14 cellular contexts compared by ENCODE assay signal in the genomic region with DNA sequence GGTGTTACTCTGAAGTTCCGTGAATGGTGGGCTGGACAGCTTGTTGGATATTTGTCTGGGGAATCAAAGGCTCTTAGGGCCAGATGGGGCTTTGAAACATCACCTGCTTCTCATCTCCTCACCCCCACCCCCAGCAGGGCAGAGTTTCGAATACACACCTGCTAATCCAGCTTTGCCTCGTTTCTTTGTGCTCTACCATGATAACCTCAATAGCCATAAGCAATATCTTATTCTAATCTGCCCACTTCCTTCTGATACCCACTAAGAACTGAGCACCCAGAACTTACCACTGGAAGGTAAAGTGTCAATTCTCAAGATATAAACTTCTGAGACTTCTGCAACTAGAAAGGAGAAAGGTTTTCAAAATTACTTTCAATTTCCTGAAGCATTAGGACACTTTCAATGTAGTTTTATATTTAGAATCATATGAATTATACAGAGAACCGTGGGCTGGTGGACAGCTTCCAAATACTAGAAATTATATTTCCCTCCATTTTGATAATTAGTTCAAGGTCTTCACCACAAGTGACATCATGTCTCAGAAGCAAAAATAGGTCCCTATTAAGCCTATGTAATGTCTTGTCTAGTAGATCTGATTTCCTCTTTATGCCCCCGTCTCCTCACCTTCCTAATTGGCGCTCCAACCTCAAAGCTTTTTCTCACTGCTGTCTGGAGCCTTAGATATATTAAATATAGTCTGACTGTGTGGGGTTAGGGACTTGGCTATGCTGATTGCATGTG.
A peak's percentile ranks its signal among the peaks of the same experiment; 100 is the strongest.
DNase-seq lines count a peak whose midpoint lies in the region; ATAC-seq, FAIRE-seq and TF ChIP-seq lines count a peak whose summit lies in the region.
"Had no signal": no experiment of that assay in that cellular context is flagged by ENCODE, and none has a peak within 500 bp of the region (broad histone marks: within the 10 kb centered on the region; RNA-seq: fewer than 3 reads in every experiment).

No MANE protein-coding gene starts in this region.

- peak; percentile 4 for FAIRE-seq in GM19239 (lab: Jason Lieb, UNC)
- FAIRE-seq: astrocyte, HepG2, kidney had no signal

- peaks cover 5% of the 10 kb centered on the region for H3K36me3 Mint-ChIP-seq in activated CD8-positive, alpha-beta T cell treated with anti-CD3 and anti-CD28 coated beads, Interleukin-2, amount 10 ng/mL, durations not matched to agents 7 days and 5 days (ENCODE audit: low read depth)

- no peak overlapping the region for H3K4me3 ChIP-seq in coronary artery
- H3K4me3 ChIP-seq in A673 (ENCODE audit: low read depth, low read length, poor library complexity, severe bottlenecking) = no peak overlapping the region

- H3K36me3 ChIP-seq in A673 (ENCODE audit: insufficient read depth, low read length, poor library complexity, severe bottlenecking) = no peaks in the 10 kb centered on the region

- intact Hi-C loops in A673 (cut with micrococcal nuclease; ENCODE audit: unreplicated experiment) = no loop called here

- H3K4me1 ChIP-seq in A673 (ENCODE audit: insufficient read depth, low read length, poor library complexity, severe bottlenecking) = peaks cover 23% of the 10 kb centered on the region

- peaks cover 42% of the 10 kb centered on the region for H3K4me1 Mint-ChIP-seq in activated CD8-positive, alpha-beta T cell treated with anti-CD3 and anti-CD28 coated beads, Interleukin-2, amount 10 ng/mL, durations not matched to agents 7 days and 5 days (ENCODE audit: low read depth)

- in situ Hi-C loops in G401 (cut with HindIII; ENCODE audit: low sequenced_read_pairs) = no loop called here

- peak overlapping the region; percentile 62 for H3K4me3 Mint-ChIP-seq in activated CD8-positive, alpha-beta T cell treated with anti-CD3 and anti-CD28 coated beads, Interleukin-2, amount 10 ng/mL, durations not matched to agents 7 days and 5 days

- POLR2A ChIA-PET in GM10248 (lab: Yijun Ruan, JAX) = no interaction called here
- POLR2A ChIA-PET in activated CD8-positive, alpha-beta T cell treated with anti-CD3 and anti-CD28 coated beads, Interleukin-2, amount 10 ng/mL, durations not matched to agents 7 days and 5 days (lab: Charles Lee) = interaction anchor here (1.2 kb wide), 1 partner anchor 89 kb away, joined by 3 read pairs; no protein-coding TSS in a partner anchor
- POLR2A ChIA-PET in A673 (lab: Charles Lee; ENCODE audit: low non-redundant PET) = no interaction called here

- no TSS peak for BruUV-seq in A673 (replicated peaks; lab: Mats Ljungman, UMichigan)

- no peaks in the 10 kb centered on the region for H3K9me3 ChIP-seq in A673 (ENCODE audit: low read depth, low read length, poor library complexity, severe bottlenecking)

- peak; percentile 41 for DNase-seq in GM10248 (ENCODE audit: extremely low spot score)
- DNase-seq in GM19239 (ENCODE audit: insufficient read length, low spot score) = peak; percentile 25
- DNase-seq in activated CD8-positive, alpha-beta T cell treated with anti-CD3 and anti-CD28 coated beads, Interleukin-2, amount 10 ng/mL, durations not matched to agents 7 days and 5 days = peak; percentile 46
- no peak for DNase-seq in coronary artery (ENCODE audit: low spot score)
- no peak for DNase-seq in A673 (ENCODE audit: low spot score)
- DNase-seq in NCI-H1694 (lab: John Stamatoyannopoulos, UW) = no peak
- DNase-seq in G401 (ENCODE audit: low spot score) = no peak
- DNase-seq: DMS79 treated with DMSO at 0.1 percent for 48 hours, kidney, NCI-H526 treated with DMSO at 0.1 percent for 48 hours had no signal

- peak; percentile 50 for ATAC-seq in HG03103 (IDR thresholded peaks at IDR 0.05; ENCODE audit: low read depth, unreplicated experiment)
- ATAC-seq in activated CD8-positive, alpha-beta T cell treated with anti-CD3 and anti-CD28 coated beads, Interleukin-2, amount 10 ng/mL, durations not matched to agents 7 days and 5 days = peak; percentile 47

- no peaks in the 10 kb centered on the region for H3K9me3 Mint-ChIP-seq in activated CD8-positive, alpha-beta T cell treated with anti-CD3 and anti-CD28 coated beads, Interleukin-2, amount 10 ng/mL, durations not matched to agents 7 days and 5 days (ENCODE audit: insufficient read depth)

- CTCF ChIA-PET in GM10248 (lab: Yijun Ruan, JAX) (interaction anchor here (0.8 to 2.9 kb wide), 7 partner anchors 10 to 295 kb away, joined by 3 to 15 read pairs (median 4); partner anchors contain the start of genes DTL and INTS7), A673 (lab: Charles Lee) (no interaction called here)
- CTCF ChIA-PET in activated CD8-positive, alpha-beta T cell treated with anti-CD3 and anti-CD28 coated beads, Interleukin-2, amount 10 ng/mL, durations not matched to agents 7 days and 5 days (lab: Charles Lee) = interaction anchor here (0.8 to 2.6 kb wide), 9 partner anchors 10 to 716 kb away, joined by 3 to 30 read pairs (median 4); partner anchors contain the start of genes DTL and INTS7

- H3K27me3 Mint-ChIP-seq in activated CD8-positive, alpha-beta T cell treated with anti-CD3 and anti-CD28 coated beads, Interleukin-2, amount 10 ng/mL, durations not matched to agents 7 days and 5 days (ENCODE audit: low read depth) = no peaks in the 10 kb centered on the region

- no peaks in the 10 kb centered on the region for H3K27me3 ChIP-seq in A673 (replicated peaks; ENCODE audit: insufficient read depth, low read depth, low read length, poor library complexity)

- TF ChIP-seq CTCF in GM10248 (IDR thresholded peaks at IDR 0.05; ENCODE audit: control extremely low read depth, extremely low read depth, low read depth, missing control alignments) (no peak), coronary artery (IDR thresholded peaks at IDR 0.05) (no peak), A673 (conservative IDR thresholded peaks at IDR 0.05; ENCODE audit: low read depth, low read length) (no peak)

- no peak overlapping the region for H3K27ac ChIP-seq in coronary artery
- no peak overlapping the region for H3K27ac ChIP-seq in A673 (ENCODE audit: low read depth, low read length, poor library complexity, severe bottlenecking)

- H3K27ac Mint-ChIP-seq in activated CD8-positive, alpha-beta T cell treated with anti-CD3 and anti-CD28 coated beads, Interleukin-2, amount 10 ng/mL, durations not matched to agents 7 days and 5 days = peak overlapping the region; percentile 88
- H3K27ac Mint-ChIP-seq: progenitor cell of endocrine pancreas had no signal

Comparison
In these comparisons a context has a peak if more than half of its experiments do, and no peak if none do; other contexts are left out.
1. DNase-seq: peak in GM10248 (single experiment), GM19239 (single experiment) and activated CD8-positive, alpha-beta T cell treated with anti-CD3 and anti-CD28 coated beads, Interleukin-2, amount 10 ng/mL, durations not matched to agents 7 days and 5 days (single experiment); none in coronary artery (single experiment), A673 (single experiment), NCI-H1694 (single experiment) and G401 (single experiment).